Comparison of ENCODE assay signal across 32 cellular contexts in genomic region chr19:15992014-15992413, GRCh38. TPM values are rescaled to one million over a fixed set of nuclear protein-coding genes. Genes with fewer than 3 reads are reported as not detected.
"Had no signal": no experiment of that assay in that cellular context is flagged by ENCODE, and none has a peak within 500 bp of the region (broad histone marks: within the 10 kb centered on the region; RNA-seq: fewer than 3 reads in every experiment).

No MANE protein-coding gene starts in this region.

- H3K27me3 ChIP-seq: gastrocnemius medialis had no signal

- H3K4me1 ChIP-seq: esophagus squamous epithelium, gastrocnemius medialis, lower lobe of right lung had no signal

- H3K27ac ChIP-seq: coronary artery, dorsolateral prefrontal cortex, esophagus squamous epithelium, gastrocnemius medialis, heart right ventricle, left lung, lower lobe of right lung had no signal

- H3K36me3 ChIP-seq: esophagus squamous epithelium, gastrocnemius medialis, heart right ventricle, left lung, lower lobe of right lung had no signal

- ATAC-seq: gastrocnemius medialis, heart right ventricle, left lung, left ventricle myocardium superior, lower lobe of right lung had no signal

- FAIRE-seq: colon, endothelial cell of umbilical vein, islet of Langerhans, keratinocyte had no signal

- H3K4me3 ChIP-seq: coronary artery, dorsolateral prefrontal cortex, esophagus squamous epithelium, gastrocnemius medialis, heart right ventricle, left lung, lower lobe of right lung had no signal

- DNase-seq: dermis blood vessel endothelial cell; dorsolateral prefrontal cortex; effector CD4-positive, alpha-beta T cell; effector memory CD4-positive, alpha-beta T cell; esophagus squamous epithelium; foreskin fibroblast; foreskin melanocyte; gastrocnemius medialis; glutamatergic neuron; head of caudate nucleus; heart right ventricle; hippocampal formation; kidney glomerular epithelial cell; left lung; left ventricle myocardium superior; lower lobe of right lung; mesenchymal stem cell; naive B cell had no signal

- H3K9me3 ChIP-seq: gastrocnemius medialis, lower lobe of right lung had no signal

RNA-seq across cellular contexts. Expression of gene OR10H4, which starts 43.2 kb away (rescaled TPM):
- total RNA-seq: cerebellum, dermis blood vessel endothelial cell, dorsolateral prefrontal cortex, endothelial cell of umbilical vein, epithelial cell of proximal tubule, esophagus squamous epithelium, gastrocnemius medialis, glomerular endothelial cell, heart right ventricle, left lung, left ventricle myocardium superior, lower leg skin, lower lobe of right lung, lung microvascular endothelial cell, mesenteric fat pad, mesothelial cell of epicardium, myocyte had no signal
- polyA plus RNA-seq: endothelial cell of umbilical vein, esophagus, heart right ventricle, keratinocyte had no signal

RNA-seq across cellular contexts. Expression of gene CYP4F11, which starts 57.7 kb away (rescaled TPM):
- total RNA-seq: cerebellum, dermis blood vessel endothelial cell, endothelial cell of umbilical vein, epithelial cell of proximal tubule, glomerular endothelial cell, lung microvascular endothelial cell, mesothelial cell of epicardium, myocyte had no signal
- polyA plus RNA-seq: endothelial cell of umbilical vein had no signal
